Comparison of ENCODE assay signal across 8 cellular contexts in genomic region chr10:72331575-72332422, GRCh38. TPM values are rescaled to one million over a fixed set of nuclear protein-coding genes. Genes with fewer than 3 reads are reported as not detected.
DNase-seq lines count a peak whose midpoint lies in the region; ATAC-seq and TF ChIP-seq lines count a peak whose summit lies in the region.

No MANE protein-coding gene starts in this region.

- H3K4me3 Mint-ChIP-seq in activated CD4-positive, alpha-beta T cell treated with anti-CD3 and anti-CD28 coated beads, Interleukin-2, amount 10 ng/mL, durations not matched to agents 7 days and 5 days: peak overlapping the region; percentile 45

- H3K9ac ChIP-seq in liver (ENCODE audit: low read depth in 1 of 2, low read length in 2 of 2): peak overlapping the region in 1 of 2 donors; percentile 70

- H3K9me3 Mint-ChIP-seq in activated CD4-positive, alpha-beta T cell treated with anti-CD3 and anti-CD28 coated beads, Interleukin-2, amount 10 ng/mL, durations not matched to agents 7 days and 5 days: no peaks in the 10 kb centered on the region

- H3K27ac ChIP-seq in coronary artery (peak overlapping the region; percentile 88 to 94), liver (ENCODE audit: low read depth in 1 of 2, low read length in 2 of 2) (peak overlapping the region; percentile 94 to 99)

- peak overlapping the region; percentile 89 for H3K27ac Mint-ChIP-seq in activated CD4-positive, alpha-beta T cell treated with anti-CD3 and anti-CD28 coated beads, Interleukin-2, amount 10 ng/mL, durations not matched to agents 7 days and 5 days

- H3K4me1 Mint-ChIP-seq in activated CD4-positive, alpha-beta T cell treated with anti-CD3 and anti-CD28 coated beads, Interleukin-2, amount 10 ng/mL, durations not matched to agents 7 days and 5 days: peaks cover 88% of the 10 kb centered on the region

- POLR2A ChIA-PET in activated CD4-positive, alpha-beta T cell treated with anti-CD3 and anti-CD28 coated beads, Interleukin-2, amount 10 ng/mL, durations not matched to agents 7 days and 5 days (lab: Charles Lee): interaction anchor here (0.6 to 1.5 kb wide), 6 partner anchors 27 to 113 kb away, joined by 3 to 10 read pairs (median 4); no protein-coding TSS in a partner anchor

- peak; percentile 97 for DNase-seq in NCI-H345 (lab: John Stamatoyannopoulos, UW)
- peak; percentile 86 for DNase-seq in activated CD4-positive, alpha-beta T cell treated with anti-CD3 and anti-CD28 coated beads, Interleukin-2, amount 10 ng/mL, durations not matched to agents 7 days and 5 days
- peak; percentile 92 for DNase-seq in coronary artery (ENCODE audit: low spot score)
- peak; percentile 86 for DNase-seq in stimulated activated CD4-positive, alpha-beta T cell treated with anti-CD3 and anti-CD28 coated beads, Interleukin-4, amount 100 ng/mL, for 1 hour

- no peaks in the 10 kb centered on the region for H3K36me3 ChIP-seq in liver (ENCODE audit: control insufficient read depth in 4 of 4, insufficient read depth in 3 of 4, low read depth in 1 of 4, low read length in 3 of 4)

- peak overlapping the region; percentile 36 for H3K4me3 ChIP-seq in coronary artery
- no peak overlapping the region for H3K4me3 ChIP-seq in liver (ENCODE audit: low read depth in 1 of 3, low read length in 3 of 3)

- CTCF ChIA-PET in activated CD4-positive, alpha-beta T cell treated with anti-CD3 and anti-CD28 coated beads, Interleukin-2, amount 10 ng/mL, durations not matched to agents 7 days and 5 days (lab: Charles Lee): interaction anchor here (0.6 to 5.8 kb wide), 26 partner anchors 8 to 559 kb away, joined by 3 to 37 read pairs (median 3); partner anchors contain the start of gene DDIT4

- H3K4me1 ChIP-seq in liver (ENCODE audit: control insufficient read depth in 4 of 4, insufficient read depth in 4 of 4, low read length in 3 of 4): peaks cover 33 to 81% (median 68%) of the 10 kb centered on the region in 4 donors

- no peaks in the 10 kb centered on the region for H3K9me3 ChIP-seq in liver (ENCODE audit: control insufficient read depth in 4 of 4, low read length in 3 of 4)

- WGBS in liver: 3% methylated on average over 27 of the region's 27 CpGs

- H3K36me3 Mint-ChIP-seq in activated CD4-positive, alpha-beta T cell treated with anti-CD3 and anti-CD28 coated beads, Interleukin-2, amount 10 ng/mL, durations not matched to agents 7 days and 5 days (ENCODE audit: low read depth): peaks cover 24% of the 10 kb centered on the region

- TF ChIP-seq CTCF in GM12872 (IDR thresholded peaks at IDR 0.05; ENCODE audit: insufficient read depth, low read depth, low read length): peak; percentile 51
- peak; percentile 23 for TF ChIP-seq CTCF in coronary artery (IDR thresholded peaks at IDR 0.05)
- peak; percentile 57 for TF ChIP-seq CTCF in liver (IDR thresholded peaks at IDR 0.05; ENCODE audit: low read depth, low read length, missing input control)

- H3K27me3 Mint-ChIP-seq in activated CD4-positive, alpha-beta T cell treated with anti-CD3 and anti-CD28 coated beads, Interleukin-2, amount 10 ng/mL, durations not matched to agents 7 days and 5 days: no peaks in the 10 kb centered on the region

- ATAC-seq in HG03097 (IDR thresholded peaks at IDR 0.05; ENCODE audit: low FRiP score, unreplicated experiment): peak; percentile 42
- no peak for ATAC-seq in HG02571 (IDR thresholded peaks at IDR 0.05; ENCODE audit: unreplicated experiment)

- TF ChIP-seq RAD21 in liver (IDR thresholded peaks at IDR 0.05): peak; percentile 47 to 56

- no peaks in the 10 kb centered on the region for H3K27me3 ChIP-seq in liver (ENCODE audit: control insufficient read depth in 4 of 4, insufficient read depth in 4 of 4, low read length in 3 of 4)

TF ChIP-seq in liver, 16 proteins besides CTCF, POLR2A, EP300 and RAD21:
- peak; percentile 58 for TF ChIP-seq FOXA1 (IDR thresholded peaks at IDR 0.05)
- peak; percentile 37 for TF ChIP-seq REST (IDR thresholded peaks at IDR 0.05)
- peak; percentile 88 to 95 for TF ChIP-seq EGR1 (IDR thresholded peaks at IDR 0.05; ENCODE audit: low read depth in 2 of 2)
- no peak for TF ChIP-seq HNF4G (IDR thresholded peaks at IDR 0.05)
- TF ChIP-seq TAF1 (conservative IDR thresholded peaks at IDR 0.05): no peak
- TF ChIP-seq ATF3 (IDR thresholded peaks at IDR 0.05): no peak
- peak; percentile 41 for TF ChIP-seq ZBTB33 (IDR thresholded peaks at IDR 0.05)
- TF ChIP-seq MAX (IDR thresholded peaks at IDR 0.05): peak; percentile 76
- TF ChIP-seq FOXA2 (IDR thresholded peaks at IDR 0.05): peak; percentile 84
- TF ChIP-seq NR2F2 (IDR thresholded peaks at IDR 0.05): no peak
- TF ChIP-seq SP1 (IDR thresholded peaks at IDR 0.05): peak; percentile 77
- TF ChIP-seq GABPA (IDR thresholded peaks at IDR 0.05 in 1 of 2, conservative IDR thresholded peaks at IDR 0.05 in 1 of 2): peak in 1 of 2 donors; percentile 24
- TF ChIP-seq RXRA (IDR thresholded peaks at IDR 0.05): peak; percentile 87 to 96
- peak; percentile 65 for TF ChIP-seq YY1 (IDR thresholded peaks at IDR 0.05)
- peak; percentile 46 to 77 for TF ChIP-seq JUND (IDR thresholded peaks at IDR 0.05)
- peak; percentile 63 to 78 for TF ChIP-seq HNF4A (conservative IDR thresholded peaks at IDR 0.05)
TF ChIP-seq in liver: peak in this region for 12.

RNA-seq across cellular contexts. Expression of gene DNAJB12, which starts 22.9 kb away (rescaled TPM):
- 10 to 100 TPM; 31.8 to 34.5 TPM for total RNA-seq in activated CD4-positive, alpha-beta T cell treated with anti-CD3 and anti-CD28 coated beads, Interleukin-2, amount 10 ng/mL, durations not matched to agents 7 days and 5 days
- total RNA-seq in liver: 10 to 100 TPM; 17.5 to 22.0 TPM
- polyA plus RNA-seq in liver: 10 to 100 TPM; 15.9 to 20.3 TPM

RNA-seq across cellular contexts. Expression of gene DDIT4, which starts 58.1 kb away (rescaled TPM):
- 100 to 1,000 TPM; 166 to 189 TPM for total RNA-seq in activated CD4-positive, alpha-beta T cell treated with anti-CD3 and anti-CD28 coated beads, Interleukin-2, amount 10 ng/mL, durations not matched to agents 7 days and 5 days
- total RNA-seq in liver: 10 to 100 TPM; 18.4 to 39.9 TPM
- polyA plus RNA-seq in liver: 10 to 100 TPM; 47.4 to 69.0 TPM

Comparison
In these comparisons a context has a peak if more than half of its experiments do, and no peak if none do; other contexts are left out.
1. RNA of gene DDIT4, which starts 58.1 kb away (total RNA-seq): 166 to 189 TPM in activated CD4-positive, alpha-beta T cell treated with anti-CD3 and anti-CD28 coated beads, Interleukin-2, amount 10 ng/mL, durations not matched to agents 7 days and 5 days; 18.4 to 39.9 TPM in liver; every median in the first group is over 4 times any median in the second.
2. Peak in every context shown above with its lines, with median percentiles within 50 percentile points of each other: CTCF ChIP-seq and DNase-seq.